Comparison of ENCODE assay signal across 9 cellular contexts in the genomic region with DNA sequence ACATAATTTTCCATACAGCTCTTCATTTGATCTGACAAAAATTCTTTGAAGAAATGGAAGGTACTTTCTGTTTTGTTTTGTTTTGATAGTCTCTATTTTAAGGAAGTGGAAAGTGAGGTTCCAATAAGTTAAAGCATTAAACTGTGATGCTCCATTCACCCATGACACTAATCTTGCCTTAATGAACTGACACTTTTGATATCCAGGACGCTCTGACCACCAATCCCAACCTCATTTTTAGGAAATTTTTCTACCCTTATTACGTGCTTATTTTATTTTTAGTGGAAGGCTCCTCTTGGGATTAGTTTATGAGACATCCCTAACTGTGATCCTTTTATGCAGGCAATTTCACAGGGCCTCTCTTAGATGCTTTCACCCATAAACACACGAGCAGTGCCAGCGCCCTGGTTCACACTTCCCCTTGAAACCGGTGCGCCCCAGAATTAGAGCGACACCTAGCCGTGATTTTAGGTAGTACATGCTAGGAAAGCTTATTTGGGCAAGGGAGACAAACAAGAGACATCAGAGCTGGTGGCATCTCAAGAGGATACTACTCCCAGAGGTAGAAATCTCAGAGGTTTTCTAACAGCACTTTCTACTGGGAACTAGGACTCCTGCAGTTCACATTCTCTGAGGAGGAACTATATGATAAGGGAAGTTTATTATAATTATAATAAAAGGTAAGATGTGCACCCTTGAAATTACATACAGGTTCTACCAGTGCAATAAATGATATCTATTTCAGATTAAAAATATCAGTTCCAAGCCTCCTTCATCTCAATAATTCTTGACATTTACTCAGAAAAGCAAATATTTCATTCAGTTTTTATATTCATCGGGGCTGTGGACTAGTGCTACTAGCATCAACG.
DNase-seq lines count a peak whose midpoint lies in the region; ATAC-seq, FAIRE-seq and TF ChIP-seq lines count a peak whose summit lies in the region.
"Had no signal": no experiment of that assay in that cellular context is flagged by ENCODE, and none has a peak within 500 bp of the region (broad histone marks: within the 10 kb centered on the region; RNA-seq: fewer than 3 reads in every experiment).

No MANE protein-coding gene starts in this region.

- FAIRE-seq in HepG2 (lab: Jason Lieb, UNC), result peak; percentile 56

- TF ChIP-seq EP300 in HepG2 (IDR thresholded peaks at IDR 0.05; ENCODE audit: low read depth in 2 of 2, low read length in 2 of 2) (no peak), HepG2 (CRISPR knock-in tag; IDR thresholded peaks at IDR 0.05; ENCODE audit: borderline replicate concordance) (no peak)

- intact Hi-C loops in activated CD4-positive, alpha-beta T cell treated with anti-CD3 and anti-CD28 coated beads for 36 hours (cut with DNase I, micrococcal nuclease), result loop anchor here (1.0 to 10.0 kb wide), 5 partner anchors 240 to 612 kb away; no protein-coding TSS in a partner anchor
- intact Hi-C loops in HepG2 (cut with micrococcal nuclease; ENCODE audit: unreplicated experiment), result no loop called here

- H3K27me3 ChIP-seq in BJ (ENCODE audit: control insufficient read depth, insufficient read depth, low read length), result no peaks in the 10 kb centered on the region; the same call in 1 of the 2 replicates
- H3K27me3 ChIP-seq in HepG2 (ENCODE audit: control insufficient read depth in 1 of 2, insufficient read depth in 2 of 2, low read length in 2 of 2), result no peaks in the 10 kb centered on the region

- H3K79me2 ChIP-seq in HepG2 (ENCODE audit: insufficient read depth, low read length), result no peaks in the 10 kb centered on the region

- no peaks in the 10 kb centered on the region for H3K4me1 ChIP-seq in HepG2 (ENCODE audit: insufficient read depth, low read length)

- H3K27ac ChIP-seq in HepG2 (ENCODE audit: extremely low read length, insufficient read depth, low read length), result no peak overlapping the region

- ATAC-seq in GM19035 (IDR thresholded peaks at IDR 0.05; ENCODE audit: unreplicated experiment), result peak; percentile 65
- peak; percentile 63 for ATAC-seq in HG03196 (IDR thresholded peaks at IDR 0.05; ENCODE audit: unreplicated experiment)
- ATAC-seq in activated CD4-positive, alpha-beta T cell treated with anti-CD3 and anti-CD28 coated beads for 36 hours, result peak; percentile 96
- ATAC-seq in HepG2, result peak; percentile 91

- no peaks in the 10 kb centered on the region for H3K36me3 Mint-ChIP-seq in activated CD4-positive, alpha-beta T cell treated with anti-CD3 and anti-CD28 coated beads for 36 hours (ENCODE audit: low read depth)

- H3K4me3 Mint-ChIP-seq in activated CD4-positive, alpha-beta T cell treated with anti-CD3 and anti-CD28 coated beads for 36 hours, result no peak overlapping the region
- H3K4me3 Mint-ChIP-seq: T-helper 1 cell treated with Interleukin-12 subunit alpha and Interleukin-12 subunit beta and Interleukin-4 antibody, amounts not matched to agents 30 μg/mL and 1 μg/mL, for 36 hours had no signal

- H3K9ac ChIP-seq in HepG2 (ENCODE audit: insufficient read depth, low read depth, low read length), result no peak overlapping the region

- no peaks in the 10 kb centered on the region for H3K9me3 Mint-ChIP-seq in activated CD4-positive, alpha-beta T cell treated with anti-CD3 and anti-CD28 coated beads for 36 hours (ENCODE audit: low read depth)
- H3K9me3 Mint-ChIP-seq: T-helper 1 cell treated with Interleukin-12 subunit alpha and Interleukin-12 subunit beta and Interleukin-4 antibody, amounts not matched to agents 30 μg/mL and 1 μg/mL, for 36 hours had no signal

- peak overlapping the region; percentile 52 for H3K27ac Mint-ChIP-seq in activated CD4-positive, alpha-beta T cell treated with anti-CD3 and anti-CD28 coated beads for 36 hours
- H3K27ac Mint-ChIP-seq: T-helper 1 cell treated with Interleukin-12 subunit alpha and Interleukin-12 subunit beta and Interleukin-4 antibody, amounts not matched to agents 30 μg/mL and 1 μg/mL, for 36 hours had no signal

- no peaks in the 10 kb centered on the region for H3K36me3 ChIP-seq in BJ (ENCODE audit: control insufficient read depth, insufficient read depth, low read length)
- H3K36me3 ChIP-seq in HepG2 (replicated peaks in 1 of 2; ENCODE audit: control insufficient read depth in 1 of 2, insufficient read depth in 2 of 2, low read length in 2 of 2), result no peaks in the 10 kb centered on the region

- 8% methylated on average over 10 of the region's 10 CpGs for WGBS in HepG2 (ENCODE audit: low lambda C conversion rate)

- in situ Hi-C loops in HepG2 (cut with HindIII; ENCODE audit: extremely low pct_ligation_motif_present, low pct_unique_long_range_greater_than_20kb), result no loop called here

- no peaks in the 10 kb centered on the region for H3K9me3 ChIP-seq in HepG2 (ENCODE audit: low read length)

- H3K4me3 ChIP-seq in BJ (ENCODE audit: low read depth, low read length) (no peak overlapping the region), choroid plexus epithelial cell (ENCODE audit: low read depth, low read length) (no peak overlapping the region), HepG2 (replicated peaks in 1 of 3; ENCODE audit: insufficient read depth in 1 of 3, low read depth in 2 of 3, low read length in 3 of 3) (no peak overlapping the region)

- no peak overlapping the region for H3K4me2 ChIP-seq in HepG2 (ENCODE audit: low read depth, low read length)

- POLR2A ChIA-PET in BJ (lab: Charles Lee) (no interaction called here), HepG2 (lab: Yijun Ruan, JAX) (no interaction called here)
- POLR2A ChIA-PET in activated CD4-positive, alpha-beta T cell treated with anti-CD3 and anti-CD28 coated beads for 36 hours (lab: Charles Lee), result interaction anchor here (0.9 kb wide), 1 partner anchor 22 kb away, joined by 5 read pairs; no protein-coding TSS in a partner anchor

- TF ChIP-seq RAD21 in HepG2 (CRISPR knock-in tag; IDR thresholded peaks at IDR 0.05), result no peak

- peak; percentile 92 for TF ChIP-seq CTCF in BJ (IDR thresholded peaks at IDR 0.05; ENCODE audit: insufficient read depth, low read depth, low read length)
- peak; percentile 95 for TF ChIP-seq CTCF in choroid plexus epithelial cell (conservative IDR thresholded peaks at IDR 0.05; ENCODE audit: low read depth, low read length)
- TF ChIP-seq CTCF in HepG2 (CRISPR knock-in tag; IDR thresholded peaks at IDR 0.05), result peak; percentile 88

- no peak overlapping the region for H2AFZ ChIP-seq in HepG2 (ENCODE audit: low read length)

- TF ChIP-seq POLR2A in HepG2 (IDR thresholded peaks at IDR 0.05; ENCODE audit: insufficient read depth in 1 of 2, low read depth in 2 of 2, low read length in 2 of 2), result no peak

- H4K20me1 ChIP-seq in HepG2 (ENCODE audit: insufficient read depth, low read length), result no peaks in the 10 kb centered on the region

- no peaks in the 10 kb centered on the region for H3K27me3 Mint-ChIP-seq in activated CD4-positive, alpha-beta T cell treated with anti-CD3 and anti-CD28 coated beads for 36 hours

- no peak for DNase-seq in BJ (ENCODE audit: low read depth)
- DNase-seq in NCI-H226, result peak; percentile 42
- peak; percentile 85 for DNase-seq in activated CD4-positive, alpha-beta T cell treated with anti-CD3 and anti-CD28 coated beads for 36 hours
- peak; percentile 88 for DNase-seq in choroid plexus epithelial cell (ENCODE audit: low read depth)
- peak; percentile 41 for DNase-seq in HepG2 (ENCODE audit: low spot score)
- peak; percentile 40 to 42 (median 40) for DNase-seq in stimulated activated CD4-positive, alpha-beta T cell treated with anti-CD3 and anti-CD28 coated beads, TNF-alpha, amount 100 ng/mL, for 1 hour (ENCODE audit: low read depth in 3 of 3, low spot score in 1 of 3)

- BruUV-seq in HepG2 (replicated peaks; lab: Mats Ljungman, UMichigan), result no TSS peak

- peaks cover 8% of the 10 kb centered on the region for H3K4me1 Mint-ChIP-seq in activated CD4-positive, alpha-beta T cell treated with anti-CD3 and anti-CD28 coated beads for 36 hours

- CTCF ChIA-PET in BJ (lab: Yijun Ruan, JAX), result interaction anchor here (0.6 to 2.0 kb wide), 28 partner anchors 8 to 634 kb away, joined by 3 to 20 read pairs (median 4); a partner anchor contains a TSS
- CTCF ChIA-PET in activated CD4-positive, alpha-beta T cell treated with anti-CD3 and anti-CD28 coated beads for 36 hours (lab: Charles Lee), result interaction anchor here (0.6 to 3.5 kb wide), 50 partner anchors 8 to 674 kb away, joined by 3 to 26 read pairs (median 4); no protein-coding TSS in a partner anchor
- CTCF ChIA-PET in HepG2 (lab: Yijun Ruan, JAX; ENCODE audit: low intra/inter-chr PET ratio, low total read pairs), result no interaction called here

TF ChIP-seq in HepG2, 621 proteins besides CTCF, POLR2A, EP300 and RAD21 (continues in another document):
- TF ChIP-seq ZNF20 (CRISPR knock-in tag; IDR thresholded peaks at IDR 0.05) (no peak), SMC3 (IDR thresholded peaks at IDR 0.05; ENCODE audit: low read length) (peak; percentile 37; the same call in 1 of the 2 replicates), XRCC5 (optimal IDR thresholded peaks at IDR 0.05; ENCODE audit: low read length) (peak; percentile 35), ELF3 (CRISPR knock-in tag; IDR thresholded peaks at IDR 0.05) (0 out of 2 replicates have a peak, but pooled peaks have one; percentile 27)
- TF ChIP-seq, protein P1, sequence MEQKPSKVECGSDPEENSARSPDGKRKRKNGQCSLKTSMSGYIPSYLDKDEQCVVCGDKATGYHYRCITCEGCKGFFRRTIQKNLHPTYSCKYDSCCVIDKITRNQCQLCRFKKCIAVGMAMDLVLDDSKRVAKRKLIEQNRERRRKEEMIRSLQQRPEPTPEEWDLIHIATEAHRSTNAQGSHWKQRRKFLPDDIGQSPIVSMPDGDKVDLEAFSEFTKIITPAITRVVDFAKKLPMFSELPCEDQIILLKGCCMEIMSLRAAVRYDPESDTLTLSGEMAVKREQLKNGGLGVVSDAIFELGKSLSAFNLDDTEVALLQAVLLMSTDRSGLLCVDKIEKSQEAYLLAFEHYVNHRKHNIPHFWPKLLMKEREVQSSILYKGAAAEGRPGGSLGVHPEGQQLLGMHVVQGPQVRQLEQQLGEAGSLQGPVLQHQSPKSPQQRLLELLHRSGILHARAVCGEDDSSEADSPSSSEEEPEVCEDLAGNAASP (CRISPR knock-in tag; IDR thresholded peaks at IDR 0.05; ENCODE audit: borderline replicate concordance), result no peak
